Comparison of ENCODE assay signal across 12 cellular contexts in the genomic region with DNA sequence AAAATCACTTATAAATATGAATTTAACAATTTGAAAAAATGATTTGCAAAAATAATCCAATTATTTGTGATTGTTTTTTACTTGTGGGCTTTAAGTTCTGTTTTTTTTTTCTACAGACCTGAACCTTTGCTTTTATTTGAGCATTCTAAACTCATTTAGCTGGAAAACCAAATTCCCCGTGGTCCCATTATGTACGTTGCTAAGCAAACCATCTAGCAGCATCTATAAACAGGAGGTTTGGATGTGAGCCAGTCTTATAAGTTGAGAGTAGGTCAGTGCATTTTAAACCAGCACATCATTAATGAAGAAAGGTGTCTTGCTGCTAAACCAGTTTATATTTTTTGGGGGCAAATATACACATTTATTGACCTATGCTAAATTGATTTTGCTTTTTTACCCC.
DNase-seq lines count a peak whose midpoint lies in the region; ATAC-seq and TF ChIP-seq lines count a peak whose summit lies in the region.
"Had no signal": no experiment of that assay in that cellular context is flagged by ENCODE, and none has a peak within 500 bp of the region (broad histone marks: within the 10 kb centered on the region; RNA-seq: fewer than 3 reads in every experiment).

No MANE protein-coding gene starts in this region.

- no peak overlapping the region for H3K4me3 ChIP-seq in A673 (ENCODE audit: low read depth, low read length, poor library complexity, severe bottlenecking)
- no peak overlapping the region for H3K4me3 ChIP-seq in choroid plexus epithelial cell (ENCODE audit: low read depth, low read length)
- no peak overlapping the region for H3K4me3 ChIP-seq in PC-3 (ENCODE audit: low read length)
- H3K4me3 ChIP-seq: K562 had no signal

- no peak overlapping the region for H3K27ac ChIP-seq in A673 (ENCODE audit: low read depth, low read length, poor library complexity, severe bottlenecking)
- H3K27ac ChIP-seq in PC-3 (ENCODE audit: low read length): no peak overlapping the region

- no peak overlapping the region for H2AFZ ChIP-seq in PC-3 (ENCODE audit: low read length)

- CTCF ChIA-PET in A673 (lab: Charles Lee): no interaction called here
- CTCF ChIA-PET in PC-3 (lab: Charles Lee): no interaction called here

- H3K9me3 ChIP-seq in A673 (ENCODE audit: low read depth, low read length, poor library complexity, severe bottlenecking) (no peaks in the 10 kb centered on the region), PC-3 (ENCODE audit: low read length) (no peaks in the 10 kb centered on the region)

- no peaks in the 10 kb centered on the region for H3K79me2 ChIP-seq in PC-3 (ENCODE audit: low read length)

- intact Hi-C loops in A673 (cut with micrococcal nuclease; ENCODE audit: unreplicated experiment) (no loop called here), PC-3 (cut with micrococcal nuclease) (no loop called here), sciatic nerve (cut with DNase I) (no loop called here)

- no peak overlapping the region for H3K4me2 ChIP-seq in PC-3 (ENCODE audit: low read length)

- BruUV-seq in A673 (replicated peaks; lab: Mats Ljungman, UMichigan) (no TSS peak), PC-3 (replicated peaks; lab: Mats Ljungman, UMichigan) (no TSS peak)

- H3K9ac ChIP-seq in PC-3 (ENCODE audit: low read length): no peak overlapping the region

- TF ChIP-seq CTCF in A673 (conservative IDR thresholded peaks at IDR 0.05; ENCODE audit: low read depth, low read length) (no peak), choroid plexus epithelial cell (conservative IDR thresholded peaks at IDR 0.05; ENCODE audit: low read depth, low read length) (no peak), PC-3 (conservative IDR thresholded peaks at IDR 0.05; ENCODE audit: low read depth, low read length) (no peak)

- H4K20me1 ChIP-seq in PC-3 (ENCODE audit: low read length): no peaks in the 10 kb centered on the region

- no peaks in the 10 kb centered on the region for H3K27me3 ChIP-seq in A673 (replicated peaks; ENCODE audit: insufficient read depth, low read depth, low read length, poor library complexity)
- H3K27me3 ChIP-seq in PC-3 (ENCODE audit: low read length): no peaks in the 10 kb centered on the region

- H3K36me3 ChIP-seq in A673 (ENCODE audit: insufficient read depth, low read length, poor library complexity, severe bottlenecking) (no peaks in the 10 kb centered on the region), PC-3 (ENCODE audit: low read depth, low read length) (no peaks in the 10 kb centered on the region)

- no peaks in the 10 kb centered on the region for H3K9me2 ChIP-seq in PC-3 (replicated peaks; ENCODE audit: low read length)

- H3K4me1 ChIP-seq in A673 (ENCODE audit: insufficient read depth, low read length, poor library complexity, severe bottlenecking) (peaks cover 8% of the 10 kb centered on the region), PC-3 (ENCODE audit: insufficient read depth, low read length) (peaks cover 12% of the 10 kb centered on the region)

- H3F3A ChIP-seq in PC-3 (ENCODE audit: low read length, unreplicated experiment): no peaks in the 10 kb centered on the region

- no peak for ATAC-seq in PC-3
- ATAC-seq in sciatic nerve: no peak
- ATAC-seq: K562, left cardiac atrium had no signal

- POLR2A ChIA-PET in A673 (lab: Charles Lee; ENCODE audit: low non-redundant PET): no interaction called here
- POLR2A ChIA-PET in PC-3 (lab: Charles Lee; ENCODE audit: unreplicated experiment): no interaction called here

- DNase-seq in A673 (ENCODE audit: low spot score): peak; percentile 39
- peak; percentile 71 for DNase-seq in M059J (ENCODE audit: low read depth)
- DNase-seq in NCI-H345 (lab: John Stamatoyannopoulos, UW): peak; percentile 86
- peak; percentile 66 for DNase-seq in choroid plexus epithelial cell (ENCODE audit: low read depth)
- DNase-seq in iPS-NIHi7 (ENCODE audit: extremely low spot score): no peak
- no peak for DNase-seq in activated CD8-positive, alpha-beta memory T cell treated with anti-CD3 and anti-CD28 coated beads, Interleukin-2, amount 50 U/mL, for 4 hours
- no peak for DNase-seq in PC-3
- DNase-seq in sciatic nerve (ENCODE audit: low spot score): no peak
- DNase-seq: activated CD4-positive, alpha-beta T cell treated with anti-CD3 and anti-CD28 coated beads, Interleukin-2, amount 50 U/mL, for 1 hour; activated effector memory CD4-positive, alpha-beta T cell treated with Interleukin-2 at 50 U/mL for 16 hours; left cardiac atrium had no signal

Comparison
In these comparisons a context has a peak if more than half of its experiments do, and no peak if none do; other contexts are left out.
1. DNase-seq: peak in A673 (single experiment), M059J (single experiment), NCI-H345 (single experiment) and choroid plexus epithelial cell (single experiment); none in iPS-NIHi7 (single experiment), activated CD8-positive, alpha-beta memory T cell treated with anti-CD3 and anti-CD28 coated beads, Interleukin-2, amount 50 U/mL, for 4 hours (single experiment), PC-3 (single experiment) and sciatic nerve (single experiment).